Comparison of ENCODE assay signal across 8 cellular contexts in genomic region chr2:160411167-160411566, GRCh38.
DNase-seq lines count a peak whose midpoint lies in the region; ATAC-seq and TF ChIP-seq lines count a peak whose summit lies in the region.

No MANE protein-coding gene starts in this region.

- H3K27me3 ChIP-seq in lung (ENCODE audit: control insufficient read depth, insufficient read depth), result no peaks in the 10 kb centered on the region

- peaks cover 6 to 29% of the 10 kb centered on the region in 2 donors for H3K4me1 ChIP-seq in lung (ENCODE audit: control insufficient read depth in 2 of 2, insufficient read depth in 2 of 2, low read length in 2 of 2)

- H3K27ac ChIP-seq in lung (ENCODE audit: low read depth in 1 of 2, low read length in 1 of 2), result peak overlapping the region; percentile 21 to 46

- ATAC-seq in GM18867 (IDR thresholded peaks at IDR 0.05; ENCODE audit: unreplicated experiment) (peak; percentile 31), lung (ENCODE audit: insufficient read depth, low FRiP score) (no peak), HG02571 (IDR thresholded peaks at IDR 0.05; ENCODE audit: unreplicated experiment) (no peak)

- no peaks in the 10 kb centered on the region for H3K36me3 ChIP-seq in lung (ENCODE audit: control insufficient read depth in 2 of 2, insufficient read depth in 2 of 2, low read length in 2 of 2)

- peak; percentile 28 for DNase-seq in KG1 (lab: John Stamatoyannopoulos, UW)
- peak; percentile 23 for DNase-seq in activated CD8-positive, alpha-beta memory T cell treated with anti-CD3 and anti-CD28 coated beads, Interleukin-2, amount 50 U/mL, for 4 hours
- DNase-seq in lung (ENCODE audit: low spot score), result no peak
- no peak for DNase-seq in NCI-H1092 treated with DMSO at 0.1 percent for 48 hours (lab: John Stamatoyannopoulos, UW)
- DNase-seq in nucleus accumbens (lab: John Stamatoyannopoulos, UW), result no peak
- DNase-seq in amniotic stem cell (lab: John Stamatoyannopoulos, UW), result no peak

- H3K4me3 ChIP-seq in lung, result no peak overlapping the region

- TF ChIP-seq CTCF in lung (IDR thresholded peaks at IDR 0.05; ENCODE audit: control extremely low read depth, extremely low read depth), result no peak

- WGBS in lung, 2 donors, result 2 to 6% methylated on average over 1 of the region's 1 CpG

- no peaks in the 10 kb centered on the region for H3K9me3 ChIP-seq in lung (ENCODE audit: control insufficient read depth in 2 of 2, insufficient read depth in 1 of 2, low read length in 1 of 2)

Comparison
In these comparisons a context has a peak if more than half of its experiments do, and no peak if none do; other contexts are left out.
1. DNase-seq: peak in KG1 (single experiment) and activated CD8-positive, alpha-beta memory T cell treated with anti-CD3 and anti-CD28 coated beads, Interleukin-2, amount 50 U/mL, for 4 hours (single experiment); none in lung (single experiment), NCI-H1092 treated with DMSO at 0.1 percent for 48 hours (single experiment), nucleus accumbens (0 of 56) and amniotic stem cell (single experiment).